In the genomic region with DNA sequence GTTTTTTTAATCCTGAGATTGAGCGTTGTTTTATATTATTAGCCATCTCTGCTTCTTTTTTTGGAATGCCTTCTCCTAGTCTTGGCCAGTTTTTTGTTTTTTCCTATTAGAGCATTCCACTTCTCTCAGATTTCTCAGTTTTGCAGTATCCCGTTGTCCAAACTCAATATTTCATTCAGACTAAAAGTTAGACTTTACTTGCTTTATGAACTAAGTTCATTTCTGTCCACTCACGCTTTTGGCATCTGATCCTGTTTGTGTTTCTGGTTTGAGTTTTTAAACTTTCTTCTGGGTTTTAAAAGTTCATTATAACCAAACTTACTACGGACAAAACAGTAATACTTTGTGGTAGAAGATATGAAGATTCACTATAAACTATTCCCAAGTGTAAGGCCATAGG, we compare ENCODE assay signal across 18 cellular contexts.
DNase-seq lines count a peak whose midpoint lies in the region; ATAC-seq and TF ChIP-seq lines count a peak whose summit lies in the region.
"Had no signal": no experiment of that assay in that cellular context is flagged by ENCODE, and none has a peak within 500 bp of the region (broad histone marks: within the 10 kb centered on the region; RNA-seq: fewer than 3 reads in every experiment).

No MANE protein-coding gene starts in this region.

- H4K20me1 ChIP-seq in osteoblast (ENCODE audit: insufficient read depth, low read length), result no peaks in the 10 kb centered on the region

- H3K4me2 ChIP-seq in osteoblast (ENCODE audit: insufficient read depth, low read length), result peak overlapping the region; percentile 83

- H3K27me3 ChIP-seq in esophagus muscularis mucosa, result no peaks in the 10 kb centered on the region
- H3K27me3 ChIP-seq in osteoblast (ENCODE audit: insufficient read depth, low read length), result no peaks in the 10 kb centered on the region
- H3K27me3 ChIP-seq in thoracic aorta (replicated peaks; ENCODE audit: insufficient read depth), result no peaks in the 10 kb centered on the region

- H3K79me2 ChIP-seq in osteoblast (ENCODE audit: insufficient read depth, low read length), result no peaks in the 10 kb centered on the region

- no peak for TF ChIP-seq EP300 in esophagus muscularis mucosa (IDR thresholded peaks at IDR 0.05)

- H3K9me3 ChIP-seq in esophagus muscularis mucosa (no peaks in the 10 kb centered on the region), osteoblast (ENCODE audit: low read depth, low read length) (no peaks in the 10 kb centered on the region), thoracic aorta (no peaks in the 10 kb centered on the region)
- H3K9me3 ChIP-seq: neutrophil had no signal

- TF ChIP-seq CTCF in esophagus muscularis mucosa (IDR thresholded peaks at IDR 0.05), result no peak
- no peak for TF ChIP-seq CTCF in osteoblast (IDR thresholded peaks at IDR 0.05; ENCODE audit: extremely low read depth, low read depth, low read length)
- no peak for TF ChIP-seq CTCF in thoracic aorta (IDR thresholded peaks at IDR 0.05)

- H3K36me3 ChIP-seq in esophagus muscularis mucosa (no peaks in the 10 kb centered on the region), osteoblast (ENCODE audit: insufficient read depth, low read length) (no peaks in the 10 kb centered on the region), thoracic aorta (no peaks in the 10 kb centered on the region)
- H3K36me3 ChIP-seq: neutrophil had no signal

- peak overlapping the region; percentile 43 for H2AFZ ChIP-seq in osteoblast (ENCODE audit: low read length)

- intact Hi-C loops in esophagus muscularis mucosa (cut with DNase I), result loop anchor here (10.0 kb wide), 1 partner anchor 113 kb away; no protein-coding TSS in a partner anchor

- 51% methylated on average over 4 of the region's 4 CpGs for WGBS in esophagus muscularis mucosa

- no peak overlapping the region for H3K4me3 ChIP-seq in esophagus muscularis mucosa
- H3K4me3 ChIP-seq in osteoblast (ENCODE audit: insufficient read depth, low read length), result no peak overlapping the region
- peak overlapping the region; percentile 65 for H3K4me3 ChIP-seq in thoracic aorta

- H3K4me1 ChIP-seq in esophagus muscularis mucosa, result peaks cover 17 to 29% (median 21%) of the 10 kb centered on the region in 4 donors
- peaks cover 14% of the 10 kb centered on the region for H3K4me1 ChIP-seq in osteoblast (ENCODE audit: insufficient read depth, low read length)
- H3K4me1 ChIP-seq in thoracic aorta (ENCODE audit: control insufficient read depth in 1 of 2, low read depth in 2 of 2), result peaks cover 20 to 34% of the 10 kb centered on the region in 2 donors

- no peak for ATAC-seq in thoracic aorta (ENCODE audit: insufficient number of reproducible peaks, low FRiP score, low read depth)

- DNase-seq in NCI-H2196 (lab: John Stamatoyannopoulos, UW; ENCODE audit: unreplicated experiment), result peak; percentile 27
- no peak for DNase-seq in NCI-H2196 treated with DMSO at 0.1 percent for 48 hours (lab: John Stamatoyannopoulos, UW; ENCODE audit: unreplicated experiment)
- DNase-seq in esophagus muscularis mucosa (ENCODE audit: extremely low spot score), result no peak
- no peak for DNase-seq in osteoblast (ENCODE audit: insufficient read length, low spot score, missing footprints)
- DNase-seq in thoracic aorta (ENCODE audit: low spot score), result no peak
- no peak for DNase-seq in SKM-1 treated with dmso at 0.1 percent for 144 hours (lab: John Stamatoyannopoulos, UW; ENCODE audit: unreplicated experiment)
- no peak for DNase-seq in stimulated activated CD4-positive, alpha-beta T cell treated with anti-CD3 and anti-CD28 coated beads, Interleukin-2, amount 100 ng/mL, for 24 hours
- no peak for DNase-seq in activated CD4-positive, alpha-beta T cell treated with anti-CD3 and anti-CD28 coated beads, Interleukin-2, amount 50 U/mL, for 1 hour
- DNase-seq: activated CD4-positive, alpha-beta memory T cell treated with anti-CD3 and anti-CD28 coated beads, Interleukin-2, amount 10 ng/mL, durations not matched to agents 7 days and 5 days; activated naive CD4-positive, alpha-beta T cell treated with anti-CD3 and anti-CD28 coated beads, Interleukin-2, amount 10 ng/mL, durations not matched to agents 7 days and 5 days; activated T-cell treated with anti-CD3 and anti-CD28 coated beads, Interleukin-2, amount 50 U/mL, for 24 hours; islet precursor cell; NCI-H187; NCI-H510A treated with DMSO at 0.1 percent for 48 hours; retina had no signal

- H3K27ac ChIP-seq in esophagus muscularis mucosa (replicated peaks in 1 of 4), result peak overlapping the region; percentile 70 to 75 (median 73)
- H3K27ac ChIP-seq in osteoblast (ENCODE audit: low read depth, low read length), result no peak overlapping the region
- H3K27ac ChIP-seq in thoracic aorta, result peak overlapping the region; percentile 84 to 87
- H3K27ac ChIP-seq: 22Rv1, neutrophil, VCaP had no signal

- no peak for TF ChIP-seq POLR2A in esophagus muscularis mucosa (IDR thresholded peaks at IDR 0.05; ENCODE audit: low read depth)
